In genomic region chr10:78972160-78972946, GRCh38 we compare ENCODE assay signal across 1 cellular context.
TF ChIP-seq lines count a peak whose summit lies in the region.

No MANE protein-coding gene starts in this region.

TF ChIP-seq in HepG2, 621 proteins besides CTCF, POLR2A, EP300 and RAD21 (continued from another document and continues in another):
- TF ChIP-seq ATF5 (CRISPR knock-in tag; IDR thresholded peaks at IDR 0.05; ENCODE audit: low read depth), result no peak
- TF ChIP-seq CHD4 (IDR thresholded peaks at IDR 0.05; ENCODE audit: borderline replicate concordance, low read length), result no peak; the same call in 1 of the 2 replicates
- TF ChIP-seq AGO2 (optimal IDR thresholded peaks at IDR 0.05; ENCODE audit: low read depth, low read length), result peak; percentile 93
- no peak for TF ChIP-seq ZMYM2 (CRISPR knock-in tag; IDR thresholded peaks at IDR 0.05)
- no peak for TF ChIP-seq ZNF333 (CRISPR knock-in tag; IDR thresholded peaks at IDR 0.05; ENCODE audit: borderline replicate concordance)
- peak; percentile 89; the same call in 1 of the 2 replicates for TF ChIP-seq TARDBP (CRISPR knock-in tag; IDR thresholded peaks at IDR 0.05)
- no peak for TF ChIP-seq FIP1L1 (IDR thresholded peaks at IDR 0.05; ENCODE audit: borderline replicate concordance, insufficient read depth, low read depth, low read length)
- no peak for TF ChIP-seq MATR3 (CRISPR knock-in tag; IDR thresholded peaks at IDR 0.05)
- no peak for TF ChIP-seq NFYB (CRISPR knock-in tag; IDR thresholded peaks at IDR 0.05)
- TF ChIP-seq NFE2 (CRISPR knock-in tag; IDR thresholded peaks at IDR 0.05), result peak; percentile 93
- TF ChIP-seq ZSCAN25 (CRISPR knock-in tag; IDR thresholded peaks at IDR 0.05), result peak; percentile 87; the same call in 1 of the 2 replicates
- peak; percentile 28; the same call in 1 of the 2 replicates for TF ChIP-seq SALL1 (CRISPR knock-in tag; IDR thresholded peaks at IDR 0.05)
- no peak for TF ChIP-seq ZNF720 (CRISPR knock-in tag; IDR thresholded peaks at IDR 0.05)
- TF ChIP-seq LCORL (IDR thresholded peaks at IDR 0.05), result no peak
- TF ChIP-seq LCORL (CRISPR knock-in tag; IDR thresholded peaks at IDR 0.05), result peak; percentile 80
- peak; percentile 47 for TF ChIP-seq CBX1 (IDR thresholded peaks at IDR 0.05; ENCODE audit: low read depth)
- TF ChIP-seq JUNB (CRISPR knock-in tag; IDR thresholded peaks at IDR 0.05; ENCODE audit: borderline replicate concordance), result 0 out of 2 replicates have a peak, but pooled peaks have one; percentile 8
- TF ChIP-seq ZNF441 (CRISPR knock-in tag; IDR thresholded peaks at IDR 0.05; ENCODE audit: borderline replicate concordance), result no peak
- no peak for TF ChIP-seq ZNF737 (CRISPR knock-in tag; IDR thresholded peaks at IDR 0.05; ENCODE audit: borderline replicate concordance)
- TF ChIP-seq GLI4 (CRISPR knock-in tag; IDR thresholded peaks at IDR 0.05; ENCODE audit: borderline replicate concordance), result no peak
- no peak for TF ChIP-seq USF2 (IDR thresholded peaks at IDR 0.05; ENCODE audit: low read depth, low read length)
- no peak for TF ChIP-seq USF2 (CRISPR knock-in tag; IDR thresholded peaks at IDR 0.05; ENCODE audit: borderline replicate concordance)
- TF ChIP-seq GPN1 (CRISPR knock-in tag; IDR thresholded peaks at IDR 0.05; ENCODE audit: borderline replicate concordance), result no peak
- TF ChIP-seq TSC22D2 (CRISPR knock-in tag; IDR thresholded peaks at IDR 0.05; ENCODE audit: borderline replicate concordance), result peak; percentile 43; the same call in 1 of the 2 replicates
- TF ChIP-seq IRF2 (CRISPR knock-in tag; IDR thresholded peaks at IDR 0.05), result peak; percentile 40
- TF ChIP-seq SOX13 (IDR thresholded peaks at IDR 0.05), result no peak
- peak in 1 of 2 experiments; percentile 67; a peak in 2 of 4 replicates for TF ChIP-seq SOX13 (CRISPR knock-in tag; conservative IDR thresholded peaks at IDR 0.05 in 1 of 2, IDR thresholded peaks at IDR 0.05 in 1 of 2)
- no peak for TF ChIP-seq ZNF7 (CRISPR knock-in tag; IDR thresholded peaks at IDR 0.05)
- TF ChIP-seq MAF1 (CRISPR knock-in tag; IDR thresholded peaks at IDR 0.05; ENCODE audit: borderline replicate concordance), result 0 out of 2 replicates have a peak, but pooled peaks have one; percentile 59
- peak; percentile 89 for TF ChIP-seq ATF3 (CRISPR knock-in tag; IDR thresholded peaks at IDR 0.05)
- TF ChIP-seq PRDM4 (CRISPR knock-in tag; IDR thresholded peaks at IDR 0.05; ENCODE audit: borderline replicate concordance), result no peak
- TF ChIP-seq LRRFIP1 (CRISPR knock-in tag; conservative IDR thresholded peaks at IDR 0.05), result no peak
- TF ChIP-seq ZBTB7A (CRISPR knock-in tag; IDR thresholded peaks at IDR 0.05), result no peak
- no peak for TF ChIP-seq ZNF616 (CRISPR knock-in tag; IDR thresholded peaks at IDR 0.05; ENCODE audit: low read depth)
- TF ChIP-seq ZNF24 (IDR thresholded peaks at IDR 0.05), result no peak
- TF ChIP-seq RXRB (CRISPR knock-in tag; IDR thresholded peaks at IDR 0.05; ENCODE audit: borderline replicate concordance), result peak; percentile 90
- TF ChIP-seq ZNF709 (CRISPR knock-in tag; IDR thresholded peaks at IDR 0.05), result no peak; the same call in 1 of the 2 replicates
- TF ChIP-seq SOX6 (IDR thresholded peaks at IDR 0.05), result no peak
- TF ChIP-seq SOX6 (CRISPR knock-in tag; IDR thresholded peaks at IDR 0.05), result no peak; the same call in 1 of the 2 replicates
- TF ChIP-seq ZNF556 (CRISPR knock-in tag; IDR thresholded peaks at IDR 0.05; ENCODE audit: borderline replicate concordance), result no peak
- no peak for TF ChIP-seq HNRNPH1 (optimal IDR thresholded peaks at IDR 0.05; ENCODE audit: low read depth, low read length)
- no peak for TF ChIP-seq ZNF552 (CRISPR knock-in tag; IDR thresholded peaks at IDR 0.05; ENCODE audit: borderline replicate concordance)
- peak; percentile 79 for TF ChIP-seq ZMYM3 (CRISPR knock-in tag; IDR thresholded peaks at IDR 0.05)
- TF ChIP-seq NR0B2 (CRISPR knock-in tag; IDR thresholded peaks at IDR 0.05), result no peak; the same call in 1 of the 2 replicates
- no peak for TF ChIP-seq SRSF9 (IDR thresholded peaks at IDR 0.05; ENCODE audit: borderline replicate concordance, insufficient read depth, low read depth, low read length, poor library complexity, severe bottlenecking)
- no peak; the same call in 1 of the 2 replicates for TF ChIP-seq ESRRA (CRISPR knock-in tag; IDR thresholded peaks at IDR 0.05; ENCODE audit: low read depth)
- no peak for TF ChIP-seq MLXIP (CRISPR knock-in tag; IDR thresholded peaks at IDR 0.05; ENCODE audit: borderline replicate concordance)
- TF ChIP-seq GTF2F1 (IDR thresholded peaks at IDR 0.05; ENCODE audit: low read length), result no peak
- TF ChIP-seq SALL2 (CRISPR knock-in tag; IDR thresholded peaks at IDR 0.05), result no peak
- peak; percentile 86 for TF ChIP-seq SNAPC4 (CRISPR knock-in tag; IDR thresholded peaks at IDR 0.05)
- TF ChIP-seq ZNF468 (CRISPR knock-in tag; IDR thresholded peaks at IDR 0.05), result 0 out of 2 replicates have a peak, but pooled peaks have one; percentile 66
- TF ChIP-seq ZNF230 (CRISPR knock-in tag; IDR thresholded peaks at IDR 0.05), result no peak
- no peak; the same call in 1 of the 2 replicates for TF ChIP-seq FOSL1 (CRISPR knock-in tag; IDR thresholded peaks at IDR 0.05; ENCODE audit: borderline replicate concordance)
- no peak for TF ChIP-seq TBX3 (IDR thresholded peaks at IDR 0.05; ENCODE audit: borderline replicate concordance)
- no peak for TF ChIP-seq DDIT3 (CRISPR knock-in tag; IDR thresholded peaks at IDR 0.05)
- no peak for TF ChIP-seq ATF1 (CRISPR knock-in tag; IDR thresholded peaks at IDR 0.05)
